35 cellular contexts compared by ENCODE assay signal in the genomic region with DNA sequence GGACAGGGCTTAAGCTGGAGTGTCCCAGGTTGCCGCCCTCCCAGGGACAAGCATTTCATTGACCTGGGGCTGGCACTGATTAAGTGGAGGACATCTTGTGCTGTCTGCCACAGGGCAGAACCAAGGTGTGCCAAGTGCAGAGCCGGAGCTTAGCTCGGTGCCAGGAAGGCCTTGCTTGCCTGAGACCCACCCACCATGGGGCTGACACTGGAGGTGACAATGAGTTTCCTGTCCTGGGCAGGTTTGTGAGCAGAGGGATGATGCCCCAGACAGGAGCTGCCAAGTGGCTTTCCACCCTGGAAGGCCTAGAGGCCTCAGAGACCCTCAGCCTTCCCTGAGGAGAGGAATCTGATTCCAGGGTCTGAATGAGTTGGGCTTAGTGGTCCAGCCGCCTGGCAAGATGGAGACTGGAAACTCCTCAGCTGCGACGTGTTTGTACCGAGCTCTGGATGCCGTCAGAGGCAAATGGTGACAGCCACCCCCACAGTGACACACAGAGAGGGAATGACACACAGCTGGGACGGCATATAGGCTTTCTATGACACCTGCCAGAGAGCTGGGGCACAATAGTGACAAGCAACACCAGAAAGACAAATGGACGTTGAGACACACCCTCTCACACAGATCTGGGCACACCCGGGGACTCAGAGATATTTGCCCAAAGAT. TPM values are rescaled to one million over a fixed set of nuclear protein-coding genes. Genes with fewer than 3 reads are reported as not detected.
"Had no signal": no experiment of that assay in that cellular context is flagged by ENCODE, and none has a peak within 500 bp of the region (broad histone marks: within the 10 kb centered on the region; RNA-seq: fewer than 3 reads in every experiment).

No MANE protein-coding gene starts in this region.

- DNase-seq: activated B cell treated with CpG ODN at 0.5 μM for 24 hours; activated CD4-positive, alpha-beta memory T cell treated with anti-CD3 and anti-CD28 coated beads for 36 hours; activated CD4-positive, alpha-beta T cell treated with anti-CD3 and anti-CD28 coated beads for 4 hours; activated CD4-positive, alpha-beta T cell treated with anti-CD3 and anti-CD28 coated beads, Interleukin-2, amount 50 U/mL, for 1 hour; activated CD4-positive, CD25-positive, alpha-beta regulatory T cell treated with anti-CD3 and anti-CD28 coated beads, Interleukin-2, amount 50 U/mL, for 72 hours; activated CD8-positive, alpha-beta memory T cell treated with anti-CD3 and anti-CD28 coated beads, Interleukin-2, amount 50 U/mL, for 48 hours; activated effector memory CD4-positive, alpha-beta T cell treated with anti-CD3 and anti-CD28 coated beads, Interleukin-2, amount 50 U/mL, for 16 hours; activated naive CD4-positive, alpha-beta T cell; activated naive CD4-positive, alpha-beta T cell treated with anti-CD3 and anti-CD28 coated beads, Interleukin-2, amount 50 U/mL, for 16 hours; activated naive CD8-positive, alpha-beta T cell treated with anti-CD3 and anti-CD28 coated beads for 36 hours; activated T-cell treated with anti-CD3 and anti-CD28 coated beads, Interleukin-2, amount 50 U/mL, for 72 hours; amniotic stem cell; aorta; NCI-H1105; NCI-H1417 treated with DMSO at 0.1 percent for 48 hours; NCI-H1694; NCI-H1930; NCI-H2081 treated with DMSO at 0.1 percent for 48 hours; NCI-H226; NCI-H446 treated with DMSO at 0.1 percent for 48 hours; NCI-H524; PC-3; Peyer's patch; RPMI8226; SIG-M5; T-cell; T-helper 17 cell; T-helper 9 cell had no signal

- H3K4me3 ChIP-seq: cardiac muscle cell had no signal

- H3K4me1 Mint-ChIP-seq: activated B cell treated with CpG ODN at 0.5 μM for 24 hours; activated T-helper 17 cell treated with anti-CD3 and anti-CD28 coated beads, Interleukin-2, amount 50 U/mL, for 72 hours had no signal

- H3K4me2 ChIP-seq: KMS-11 had no signal

- H3K27ac ChIP-seq: cardiac muscle cell, KMS-11, Peyer's patch, VCaP had no signal

- H3K27ac Mint-ChIP-seq: activated B cell treated with CpG ODN at 0.5 μM for 24 hours; activated CD4-positive, alpha-beta memory T cell treated with anti-CD3 and anti-CD28 coated beads for 36 hours; activated naive CD8-positive, alpha-beta T cell treated with anti-CD3 and anti-CD28 coated beads for 36 hours; activated T-cell treated with anti-CD3 and anti-CD28 coated beads, Interleukin-2, amount 50 U/mL, for 72 hours; activated T-helper 17 cell treated with anti-CD3 and anti-CD28 coated beads, Interleukin-2, amount 50 U/mL, for 72 hours; T-cell; T-helper 17 cell had no signal

- ATAC-seq: activated T-cell treated with anti-CD3 and anti-CD28 coated beads, Interleukin-2, amount 50 U/mL, for 72 hours; activated T-helper 17 cell treated with anti-CD3 and anti-CD28 coated beads, Interleukin-2, amount 50 U/mL, for 72 hours; PC-3; SK-N-SH treated with all-trans-retinoic acid at 6 μM for 48 hours; T-cell; T-helper 17 cell had no signal

- H3K9ac ChIP-seq: KMS-11 had no signal

- H3K9me3 ChIP-seq: Peyer's patch had no signal

- H3K4me3 Mint-ChIP-seq: activated B cell treated with CpG ODN at 0.5 μM for 24 hours; activated CD4-positive, alpha-beta memory T cell treated with anti-CD3 and anti-CD28 coated beads for 36 hours; activated naive CD8-positive, alpha-beta T cell treated with anti-CD3 and anti-CD28 coated beads for 36 hours; activated T-cell treated with anti-CD3 and anti-CD28 coated beads, Interleukin-2, amount 50 U/mL, for 72 hours; activated T-helper 17 cell treated with anti-CD3 and anti-CD28 coated beads, Interleukin-2, amount 50 U/mL, for 72 hours; T-cell; T-helper 17 cell had no signal

- H3K36me3 Mint-ChIP-seq: activated CD4-positive, alpha-beta memory T cell treated with anti-CD3 and anti-CD28 coated beads for 36 hours; activated naive CD8-positive, alpha-beta T cell treated with anti-CD3 and anti-CD28 coated beads for 36 hours; T-cell had no signal

- H3K36me3 ChIP-seq: cardiac muscle cell, Peyer's patch had no signal

- H3K9me3 Mint-ChIP-seq: activated B cell treated with CpG ODN at 0.5 μM for 24 hours; activated CD4-positive, alpha-beta memory T cell treated with anti-CD3 and anti-CD28 coated beads for 36 hours; activated naive CD8-positive, alpha-beta T cell treated with anti-CD3 and anti-CD28 coated beads for 36 hours; activated T-cell treated with anti-CD3 and anti-CD28 coated beads, Interleukin-2, amount 50 U/mL, for 72 hours; activated T-helper 17 cell treated with anti-CD3 and anti-CD28 coated beads, Interleukin-2, amount 50 U/mL, for 72 hours; T-cell had no signal

RNA-seq across cellular contexts. Expression of a gene that starts 2.6 kb away (rescaled TPM):
- total RNA-seq: activated B cell treated with CpG ODN at 0.5 μM for 24 hours; activated CD4-positive, alpha-beta memory T cell treated with anti-CD3 and anti-CD28 coated beads for 36 hours; activated naive CD8-positive, alpha-beta T cell treated with anti-CD3 and anti-CD28 coated beads for 36 hours; activated T-helper 17 cell treated with anti-CD3 and anti-CD28 coated beads, Interleukin-2, amount 50 U/mL, for 72 hours; MCF 10A; PC-3; SK-MEL-5; T-cell; T-helper 17 cell had no signal
- polyA plus RNA-seq: aorta had no signal
